Comparison of ENCODE assay signal across 3 cellular contexts in genomic region chr2:127529416-127529815, GRCh38. TPM values are rescaled to one million over a fixed set of nuclear protein-coding genes. Genes with fewer than 3 reads are reported as not detected.
"Had no signal": no experiment of that assay in that cellular context is flagged by ENCODE, and none has a peak within 500 bp of the region (broad histone marks: within the 10 kb centered on the region; RNA-seq: fewer than 3 reads in every experiment).

No MANE protein-coding gene starts in this region.

RNA-seq across cellular contexts. Expression of gene MYO7B, which starts 6.1 kb away (rescaled TPM):
- total RNA-seq: occipital lobe, progenitor cell of endocrine pancreas, vagina had no signal
